ENCODE assay signal across 10 cellular contexts in genomic region chr16:24701521-24701951, GRCh38. TPM values are rescaled to one million over a fixed set of nuclear protein-coding genes. Genes with fewer than 3 reads are reported as not detected.
DNase-seq lines count a peak whose midpoint lies in the region; ATAC-seq and TF ChIP-seq lines count a peak whose summit lies in the region.
"Had no signal": no experiment of that assay in that cellular context is flagged by ENCODE, and none has a peak within 500 bp of the region (broad histone marks: within the 10 kb centered on the region; RNA-seq: fewer than 3 reads in every experiment).

No MANE protein-coding gene starts in this region.

- no peak for ATAC-seq in HG02852 (IDR thresholded peaks at IDR 0.05; ENCODE audit: unreplicated experiment)

- DNase-seq in HCEC 1CT (peak; percentile 66), kidney tubule cell (ENCODE audit: low spot score) (peak; percentile 54), suprapubic skin (ENCODE audit: low spot score in 2 of 2) (no peak), GF-D8 (lab: John Stamatoyannopoulos, UW) (no peak), D341Med (ENCODE audit: low spot score) (no peak), SJCRH30 (no peak)
- DNase-seq: NCI-H2029 treated with DMSO at 0.1 percent for 48 hours, T-helper 1 cell had no signal

- 34% methylated on average over 5 of the region's 5 CpGs for WGBS in suprapubic skin

- H3K27ac ChIP-seq in suprapubic skin: peak overlapping the region; percentile 63
- H3K27ac ChIP-seq in SJCRH30: no peak overlapping the region

- H3K4me3 Mint-ChIP-seq in brain: peak overlapping the region in 1 of 5 experiments; percentile 1

- H3K27ac Mint-ChIP-seq in brain: peak overlapping the region in 4 of 5 experiments; percentile 7 to 72 (median 66)

- H3K9me3 ChIP-seq in suprapubic skin (no peaks in the 10 kb centered on the region), SJCRH30 (replicated peaks) (no peaks in the 10 kb centered on the region)

- H3K36me3 ChIP-seq in suprapubic skin (no peaks in the 10 kb centered on the region), SJCRH30 (no peaks in the 10 kb centered on the region)

- TF ChIP-seq CTCF in brain (conservative IDR thresholded peaks at IDR 0.05) (no peak), suprapubic skin (IDR thresholded peaks at IDR 0.05) (no peak)

- peaks cover 12% of the 10 kb centered on the region for H3K4me1 Mint-ChIP-seq in brain

- H3K4me3 ChIP-seq in suprapubic skin (no peak overlapping the region), SJCRH30 (no peak overlapping the region)

- no peaks in the 10 kb centered on the region for H3K9me3 Mint-ChIP-seq in brain

- peaks cover 18% of the 10 kb centered on the region for H3K36me3 Mint-ChIP-seq in brain

- H3K27me3 ChIP-seq in suprapubic skin: no peaks in the 10 kb centered on the region
- no peaks in the 10 kb centered on the region for H3K27me3 ChIP-seq in SJCRH30

- peaks cover 18% of the 10 kb centered on the region for H3K4me1 ChIP-seq in suprapubic skin
- peaks cover 4% of the 10 kb centered on the region for H3K4me1 ChIP-seq in SJCRH30

- H3K27me3 Mint-ChIP-seq in brain: no peaks in the 10 kb centered on the region

- TF ChIP-seq EP300 in suprapubic skin (IDR thresholded peaks at IDR 0.05): no peak

- TF ChIP-seq POLR2A in suprapubic skin (IDR thresholded peaks at IDR 0.05): no peak

RNA-seq across cellular contexts. Expression of gene TNRC6A, which starts 27.9 kb away (rescaled TPM):
- polyA plus RNA-seq in brain (ENCODE audit: insufficient read depth, low read depth, low replicate concordance): 10.1 TPM
- total RNA-seq in suprapubic skin: 100 to 1,000 TPM in 1 of 4 donors, 10 to 100 TPM in 3; 26.3 to 120 (median 49.2) TPM
- total RNA-seq in SJCRH30 (2014; rRNA removed; shearing (Covaris generic)): 25.7 and 28.6 TPM in 2 replicates

Comparison
In these comparisons a context has a peak if more than half of its experiments do, and no peak if none do; other contexts are left out.
1. DNase-seq: peak in HCEC 1CT (single experiment) and kidney tubule cell (single experiment); none in suprapubic skin (0 of 2), GF-D8 (single experiment), D341Med (single experiment) and SJCRH30 (0 of 2).